Comparison of ENCODE assay signal across 19 cellular contexts in genomic region chr3:171680690-171681416, GRCh38.
DNase-seq lines count a peak whose midpoint lies in the region; ATAC-seq and TF ChIP-seq lines count a peak whose summit lies in the region.
"Had no signal": no experiment of that assay in that cellular context is flagged by ENCODE, and none has a peak within 500 bp of the region (broad histone marks: within the 10 kb centered on the region; RNA-seq: fewer than 3 reads in every experiment).

No MANE protein-coding gene starts in this region.

- no peak for TF ChIP-seq CTCF in C4-2B (conservative IDR thresholded peaks at IDR 0.05)
- no peak for TF ChIP-seq CTCF in parathyroid adenoma (IDR thresholded peaks at IDR 0.05)

- H2AFZ ChIP-seq in parathyroid adenoma = peak overlapping the region; percentile 13
- H2AFZ ChIP-seq: GM23338 had no signal

- H3K27ac ChIP-seq in C4-2B (peak overlapping the region; percentile 7; the same call in 1 of the 2 replicates), parathyroid adenoma (no peak overlapping the region)

- intact Hi-C loops in left colon (cut with DNase I, micrococcal nuclease) = no loop called here

- H3K4me1 ChIP-seq in parathyroid adenoma = peaks cover 3% of the 10 kb centered on the region

- no peaks in the 10 kb centered on the region for H3K9me3 ChIP-seq in parathyroid adenoma (ENCODE audit: control insufficient read depth, low read length)

- ATAC-seq in left colon (peak; percentile 46), GM18511 (IDR thresholded peaks at IDR 0.05; ENCODE audit: unreplicated experiment) (no peak)
- ATAC-seq: GM23338 had no signal

- peak overlapping the region; percentile 20 for H3K4me2 ChIP-seq in parathyroid adenoma (ENCODE audit: low read length)
- H3K4me2 ChIP-seq: GM23338 had no signal

- DNase-seq in NCI-H1417 treated with DMSO at 0.1 percent for 48 hours (lab: John Stamatoyannopoulos, UW) (peak; percentile 11), left colon (no peak), amygdala (lab: John Stamatoyannopoulos, UW) (no peak), NCI-H1092 treated with DMSO at 0.1 percent for 48 hours (lab: John Stamatoyannopoulos, UW) (no peak)
- DNase-seq in stimulated activated CD4-positive, alpha-beta T cell treated with anti-CD3 and anti-CD28 coated beads, Interleukin-4, amount 100 ng/mL, for 1 hour = no peak
- DNase-seq: 8988T; C1 segment of cervical spinal cord; DND-41; GDM1; HFFc6; NCI-H1436; NCI-H2107; NCI-H226; NCI-H526; NK-92 treated with Interleukin-12 subunit alpha and Interleukin-12 subunit beta, amount 100 ng/mL, for 24 hours had no signal

- H3K4me3 ChIP-seq in parathyroid adenoma (ENCODE audit: low read depth, low read length) = no peak overlapping the region
- H3K4me3 ChIP-seq: GM23338 had no signal

- no peaks in the 10 kb centered on the region for H3K79me2 ChIP-seq in parathyroid adenoma

- H3K9ac ChIP-seq in parathyroid adenoma = no peak overlapping the region

- no peaks in the 10 kb centered on the region for H3K27me3 ChIP-seq in parathyroid adenoma (ENCODE audit: control insufficient read depth, insufficient read depth, low read length)

- H3K36me3 ChIP-seq in parathyroid adenoma (ENCODE audit: control insufficient read depth, insufficient read depth, low read length) = no peaks in the 10 kb centered on the region
